Comparison of ENCODE assay signal across 6 cellular contexts in the genomic region with DNA sequence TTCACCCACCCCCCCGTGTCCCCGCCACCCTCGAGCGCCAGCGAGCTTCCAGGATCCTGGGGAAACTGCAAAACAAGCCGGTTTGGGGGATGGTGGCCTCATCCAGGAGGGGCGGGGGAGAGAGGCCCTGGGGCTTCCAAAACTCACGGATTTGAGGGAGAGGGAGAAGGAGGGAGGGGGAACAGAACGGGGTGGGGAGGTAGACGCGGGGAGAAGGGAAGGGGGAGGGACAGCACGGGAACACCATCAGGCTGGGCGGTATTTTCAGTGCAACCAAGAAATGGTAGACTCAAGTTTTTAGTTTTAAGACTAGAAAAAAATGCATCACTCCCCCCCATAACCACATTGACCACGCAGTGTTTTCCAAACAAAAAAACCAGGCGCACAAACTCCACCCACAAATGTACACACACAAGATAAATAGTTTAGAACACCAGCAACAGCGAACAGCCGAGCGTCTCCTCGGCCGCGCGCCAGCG. TPM values are rescaled to one million over a fixed set of nuclear protein-coding genes. Genes with fewer than 3 reads are reported as not detected.
DNase-seq lines count a peak whose midpoint lies in the region; ATAC-seq and TF ChIP-seq lines count a peak whose summit lies in the region.

No MANE protein-coding gene starts in this region.

- H3K9me3 ChIP-seq in subcutaneous abdominal adipose tissue (ENCODE audit: control insufficient read depth in 5 of 5, low read length in 5 of 5), result no peaks in the 10 kb centered on the region

- TF ChIP-seq CTCF in fibroblast of pulmonary artery (IDR thresholded peaks at IDR 0.05; ENCODE audit: low read length, missing control alignments), result no peak

- peaks cover 19% of the 10 kb centered on the region for H3K4me1 Mint-ChIP-seq in activated T-cell treated with anti-CD3 and anti-CD28 coated beads, Interleukin-2, amount 50 U/mL, for 4 hours (ENCODE audit: low read depth)

- no peaks in the 10 kb centered on the region for H3K9me3 Mint-ChIP-seq in activated T-cell treated with anti-CD3 and anti-CD28 coated beads, Interleukin-2, amount 50 U/mL, for 4 hours

- peaks cover 0 to 3% (median 0%) of the 10 kb centered on the region in 5 donors for H3K36me3 ChIP-seq in subcutaneous abdominal adipose tissue (ENCODE audit: control insufficient read depth in 5 of 5, insufficient read depth in 5 of 5, low read length in 5 of 5)

- no peak for ATAC-seq in activated T-cell treated with anti-CD3 and anti-CD28 coated beads, Interleukin-2, amount 50 U/mL, for 4 hours

- DNase-seq in activated T-cell treated with anti-CD3 and anti-CD28 coated beads, Interleukin-2, amount 50 U/mL, for 4 hours, result no peak
- DNase-seq in activated T-cell treated with anti-CD3 and anti-CD28 coated beads for 4 hours (no peak), fibroblast of pulmonary artery (ENCODE audit: low read depth) (peak; percentile 72), NCI-H2029 treated with DMSO at 0.1 percent for 48 hours (lab: John Stamatoyannopoulos, UW) (no peak)
- DNase-seq in central memory CD4-positive, alpha-beta T cell, result no peak

- peak overlapping the region; percentile 41 for H3K27ac ChIP-seq in subcutaneous abdominal adipose tissue (ENCODE audit: low read depth, low read length)

- H3K27me3 Mint-ChIP-seq in activated T-cell treated with anti-CD3 and anti-CD28 coated beads, Interleukin-2, amount 50 U/mL, for 4 hours (ENCODE audit: low read depth), result peaks cover 23% of the 10 kb centered on the region

- H3K4me3 ChIP-seq in fibroblast of pulmonary artery (replicated peaks; ENCODE audit: low read depth, low read length) (peak overlapping the region; percentile 59), subcutaneous abdominal adipose tissue (ENCODE audit: low read depth in 1 of 5, low read length in 5 of 5) (peak overlapping the region; percentile 37 to 92 (median 73))

- peak overlapping the region in 1 of 5 donors; percentile 62 for H3K9ac ChIP-seq in subcutaneous abdominal adipose tissue (ENCODE audit: low read length in 5 of 5)

- peaks cover 5 to 78% (median 60%) of the 10 kb centered on the region in 5 donors for H3K4me1 ChIP-seq in subcutaneous abdominal adipose tissue (ENCODE audit: control insufficient read depth in 5 of 5, insufficient read depth in 5 of 5, low read length in 5 of 5)

- peaks cover 43 to 67% (median 62%) of the 10 kb centered on the region in 5 donors for H3K27me3 ChIP-seq in subcutaneous abdominal adipose tissue (ENCODE audit: control insufficient read depth in 5 of 5, insufficient read depth in 4 of 5, low read length in 5 of 5)

- peak overlapping the region; percentile 78 for H3K4me3 Mint-ChIP-seq in activated T-cell treated with anti-CD3 and anti-CD28 coated beads, Interleukin-2, amount 50 U/mL, for 4 hours

- H3K36me3 Mint-ChIP-seq in activated T-cell treated with anti-CD3 and anti-CD28 coated beads, Interleukin-2, amount 50 U/mL, for 4 hours (ENCODE audit: insufficient read depth), result no peaks in the 10 kb centered on the region

RNA-seq across cellular contexts. Expression of a gene that starts 1.4 kb away (rescaled TPM):
- 10 to 100 TPM in 2 of 3 donors, 1 to 10 TPM in 1; 7.6 to 15.6 (median 11.6) TPM for total RNA-seq in activated T-cell treated with anti-CD3 and anti-CD28 coated beads, Interleukin-2, amount 50 U/mL, for 4 hours

RNA-seq across cellular contexts. Expression of a gene that starts 23.1 kb away (rescaled TPM):
- 1 to 10 TPM; 3.2 to 4.0 (median 3.6) TPM for total RNA-seq in activated T-cell treated with anti-CD3 and anti-CD28 coated beads, Interleukin-2, amount 50 U/mL, for 4 hours

RNA-seq across cellular contexts. Expression of a gene that starts 45.5 kb away (rescaled TPM):
- total RNA-seq in activated T-cell treated with anti-CD3 and anti-CD28 coated beads, Interleukin-2, amount 50 U/mL, for 4 hours, result 10 to 100 TPM; 72.0 to 81.1 (median 73.5) TPM

RNA-seq across cellular contexts. Expression of a gene that starts 49.6 kb away (rescaled TPM):
- not detected for total RNA-seq in activated T-cell treated with anti-CD3 and anti-CD28 coated beads, Interleukin-2, amount 50 U/mL, for 4 hours

RNA-seq across cellular contexts. Expression of a gene that starts 59.6 kb away (rescaled TPM):
- 100 to 1,000 TPM; 345 to 383 (median 380) TPM for total RNA-seq in activated T-cell treated with anti-CD3 and anti-CD28 coated beads, Interleukin-2, amount 50 U/mL, for 4 hours
